In genomic region chr7:94052398-94053180, GRCh38 we compare ENCODE assay signal across 13 cellular contexts. TPM values are rescaled to one million over a fixed set of nuclear protein-coding genes. Genes with fewer than 3 reads are reported as not detected.
DNase-seq lines count a peak whose midpoint lies in the region; ATAC-seq and FAIRE-seq lines count a peak whose summit lies in the region.
"Had no signal": no experiment of that assay in that cellular context is flagged by ENCODE, and none has a peak within 500 bp of the region (broad histone marks: within the 10 kb centered on the region; RNA-seq: fewer than 3 reads in every experiment).

No MANE protein-coding gene starts in this region.

- H3K4me2 ChIP-seq in mesenchymal stem cell (ENCODE audit: low read length, poor library complexity, severe bottlenecking): no peak overlapping the region

- peak overlapping the region; percentile 7 for H3K9ac ChIP-seq in mesenchymal stem cell (ENCODE audit: low read length)

- no peak overlapping the region for H2BK120ac ChIP-seq in mesenchymal stem cell (ENCODE audit: low read depth, low read length)

- H3K36me3 Mint-ChIP-seq in activated T-cell treated with anti-CD3 and anti-CD28 coated beads, Interleukin-2, amount 50 U/mL, for 24 hours (ENCODE audit: low read depth): no peaks in the 10 kb centered on the region

- peak overlapping the region in 1 of 2 experiments; percentile 49 for H3K18ac ChIP-seq in mesenchymal stem cell (ENCODE audit: low read depth in 1 of 2, low read length in 2 of 2)

- H3K79me1 ChIP-seq in mesenchymal stem cell (replicated peaks; ENCODE audit: low read length, poor library complexity, severe bottlenecking): no peaks in the 10 kb centered on the region

- H3K4me1 ChIP-seq in mesenchymal stem cell (ENCODE audit: control insufficient read depth, insufficient read depth, low read depth, low read length): no peaks in the 10 kb centered on the region
- H3K4me1 ChIP-seq: upper lobe of left lung had no signal

- no peak overlapping the region for H2BK12ac ChIP-seq in mesenchymal stem cell (ENCODE audit: low read length in 2 of 2)

- no peak overlapping the region for H3K4me3 Mint-ChIP-seq in activated T-cell treated with anti-CD3 and anti-CD28 coated beads, Interleukin-2, amount 50 U/mL, for 24 hours

- no peak overlapping the region for H3K23ac ChIP-seq in mesenchymal stem cell (ENCODE audit: low read length in 2 of 2)

- no peak overlapping the region for H4K8ac ChIP-seq in mesenchymal stem cell (ENCODE audit: low read length)

- FAIRE-seq in GM19239 (lab: Jason Lieb, UNC): peak; percentile 48

- peaks cover 5% of the 10 kb centered on the region for H3K4me1 Mint-ChIP-seq in activated T-cell treated with anti-CD3 and anti-CD28 coated beads, Interleukin-2, amount 50 U/mL, for 24 hours (ENCODE audit: low read depth)

- no peak overlapping the region for H2BK15ac ChIP-seq in mesenchymal stem cell (ENCODE audit: low read depth, poor library complexity, severe bottlenecking)

- no peaks in the 10 kb centered on the region for H3K27me3 ChIP-seq in mesenchymal stem cell (ENCODE audit: control insufficient read depth in 1 of 2, insufficient read depth in 1 of 2, low read length in 2 of 2)
- H3K27me3 ChIP-seq: upper lobe of left lung had no signal

- H3K36me3 ChIP-seq in mesenchymal stem cell (ENCODE audit: control insufficient read depth in 1 of 2, insufficient read depth in 2 of 2, low read depth in 1 of 2, low read length in 2 of 2): no peaks in the 10 kb centered on the region
- H3K36me3 ChIP-seq: upper lobe of left lung had no signal

- no peak overlapping the region for H2BK5ac ChIP-seq in mesenchymal stem cell (ENCODE audit: low read depth, low read length, poor library complexity, severe bottlenecking)

- H2AFZ ChIP-seq in mesenchymal stem cell (ENCODE audit: low read depth, low read length): no peak overlapping the region

- H4K91ac ChIP-seq in mesenchymal stem cell (ENCODE audit: low read length): no peak overlapping the region

- WGBS in mesenchymal stem cell: 81% methylated on average over 3 of the region's 5 CpGs

- H3K27me3 Mint-ChIP-seq in activated T-cell treated with anti-CD3 and anti-CD28 coated beads, Interleukin-2, amount 50 U/mL, for 24 hours: peaks cover 42% of the 10 kb centered on the region

- H3K27ac Mint-ChIP-seq in activated T-cell treated with anti-CD3 and anti-CD28 coated beads, Interleukin-2, amount 50 U/mL, for 24 hours: no peak overlapping the region

- no peaks in the 10 kb centered on the region for H3K9me3 Mint-ChIP-seq in activated T-cell treated with anti-CD3 and anti-CD28 coated beads, Interleukin-2, amount 50 U/mL, for 24 hours

- peaks cover 5% of the 10 kb centered on the region for H3K9me3 ChIP-seq in mesenchymal stem cell (ENCODE audit: control insufficient read depth, low read length)
- H3K9me3 ChIP-seq: upper lobe of left lung had no signal

- no peak overlapping the region for H3K4me3 ChIP-seq in mesenchymal stem cell (ENCODE audit: insufficient read depth in 1 of 2, low read depth in 1 of 2, low read length in 2 of 2)
- H3K4me3 ChIP-seq: upper lobe of left lung had no signal

- H3K27ac ChIP-seq in mesenchymal stem cell (ENCODE audit: low read length, poor library complexity, severe bottlenecking): peak overlapping the region; percentile 18
- H3K27ac ChIP-seq: dorsolateral prefrontal cortex, upper lobe of left lung had no signal

- no peak overlapping the region for H2AK5ac ChIP-seq in mesenchymal stem cell (ENCODE audit: low read length, severe bottlenecking)

- H3K14ac ChIP-seq in mesenchymal stem cell (ENCODE audit: low read length in 2 of 2): no peak overlapping the region

- DNase-seq in GM19239 (ENCODE audit: insufficient read length, low spot score): no peak
- DNase-seq in mesenchymal stem cell: no peak
- DNase-seq in NCI-H510A treated with DMSO at 0.1 percent for 48 hours (lab: John Stamatoyannopoulos, UW): no peak
- DNase-seq in activated T-cell treated with anti-CD3 and anti-CD28 coated beads, Interleukin-2, amount 50 U/mL, for 24 hours: no peak
- no peak for DNase-seq in left lobe of liver (ENCODE audit: low spot score)
- DNase-seq: dorsolateral prefrontal cortex, glutamatergic neuron, NCI-H345, retina, SW 1271, upper lobe of left lung had no signal

- H3K4ac ChIP-seq in mesenchymal stem cell (ENCODE audit: low read depth in 1 of 2, low read length in 2 of 2): no peak overlapping the region

- ATAC-seq in GM21737 (IDR thresholded peaks at IDR 0.05; ENCODE audit: unreplicated experiment) (peak; percentile 49), HG03460 (IDR thresholded peaks at IDR 0.05; ENCODE audit: unreplicated experiment) (peak; percentile 41), left lobe of liver (no peak)

RNA-seq across cellular contexts. Expression of gene BET1, which starts 48.4 kb away (rescaled TPM):
- 47.8 TPM for polyA plus RNA-seq in mesenchymal stem cell (2013, experiment 1 of 2)
- polyA plus RNA-seq in mesenchymal stem cell (2013, experiment 2 of 2): 52.7 TPM
- total RNA-seq in left lobe of liver: 17.1 TPM
